1 cellular context compared by ENCODE assay signal in genomic region chr1:44806025-44806703, GRCh38.
TF ChIP-seq lines count a peak whose summit lies in the region.

No MANE protein-coding gene starts in this region.

TF ChIP-seq in HepG2, 621 proteins besides CTCF, POLR2A, EP300 and RAD21 (continued from another document):
- TF ChIP-seq HDAC1 (CRISPR knock-in tag; IDR thresholded peaks at IDR 0.05) (no peak), ZSCAN30 (CRISPR knock-in tag; IDR thresholded peaks at IDR 0.05) (no peak), ETV6 (CRISPR knock-in tag; conservative IDR thresholded peaks at IDR 0.05) (no peak), ELK4 (CRISPR knock-in tag; IDR thresholded peaks at IDR 0.05; ENCODE audit: borderline replicate concordance) (no peak), RARA (CRISPR knock-in tag; IDR thresholded peaks at IDR 0.05) (no peak)
TF ChIP-seq in HepG2: peak in this region for 8.
